ENCODE assay signal across 24 cellular contexts in genomic region chr12:30739020-30739419, GRCh38.
"Had no signal": no experiment of that assay in that cellular context is flagged by ENCODE, and none has a peak within 500 bp of the region (broad histone marks: within the 10 kb centered on the region; RNA-seq: fewer than 3 reads in every experiment).

No MANE protein-coding gene starts in this region.

- H3K9me3 ChIP-seq: esophagus squamous epithelium, gastrocnemius medialis, heart right ventricle, left lung, lower lobe of right lung, mucosa of descending colon had no signal

- H3K4me3 ChIP-seq: coronary artery, dorsolateral prefrontal cortex, esophagus squamous epithelium, gastrocnemius medialis, heart right ventricle, left lung, lower lobe of right lung, mucosa of descending colon had no signal

- H3K27me3 ChIP-seq: dorsolateral prefrontal cortex, esophagus squamous epithelium, gastrocnemius medialis, heart right ventricle, left lung had no signal

- ATAC-seq: gastrocnemius medialis; heart right ventricle; left cardiac atrium; left ventricle myocardium superior; lower lobe of right lung; mucosa of descending colon; naive thymus-derived CD8-positive, alpha-beta T cell had no signal

- H3K36me3 ChIP-seq: left lung had no signal

- DNase-seq: dermis blood vessel endothelial cell; dorsolateral prefrontal cortex; effector CD4-positive, alpha-beta T cell; effector memory CD4-positive, alpha-beta T cell; esophagus squamous epithelium; foreskin fibroblast; foreskin melanocyte; gastrocnemius medialis; glutamatergic neuron; head of caudate nucleus; heart right ventricle; hippocampal formation; left cardiac atrium; left lung; left ventricle myocardium superior; lower lobe of right lung; mesenchymal stem cell; mucosa of descending colon; naive B cell; naive thymus-derived CD8-positive, alpha-beta T cell had no signal

- FAIRE-seq: endothelial cell of umbilical vein, islet of Langerhans, keratinocyte had no signal

- H3K27ac ChIP-seq: coronary artery, dorsolateral prefrontal cortex, esophagus squamous epithelium, gastrocnemius medialis, heart right ventricle, lower lobe of right lung had no signal

- H3K4me1 ChIP-seq: esophagus squamous epithelium, gastrocnemius medialis, heart right ventricle, left lung had no signal
